25 cellular contexts compared by ENCODE assay signal in the genomic region with DNA sequence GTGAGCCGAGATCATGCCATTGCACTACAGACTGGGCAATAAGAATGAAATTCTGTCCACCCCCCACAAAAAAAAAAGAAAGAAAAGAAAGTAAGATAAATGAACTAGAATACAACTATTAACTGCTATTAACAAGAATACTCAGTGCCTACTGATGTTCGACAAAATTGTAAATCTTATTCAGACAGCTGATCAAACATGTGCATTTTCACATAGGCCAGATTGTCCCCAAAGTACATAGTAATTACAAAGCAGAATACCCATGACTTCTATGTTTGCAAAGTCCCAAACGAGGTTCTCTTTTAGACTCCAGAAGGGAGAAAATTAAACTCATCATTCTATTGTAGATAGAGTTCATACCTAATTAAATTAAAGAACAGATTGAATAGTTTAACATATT.
"Had no signal": no experiment of that assay in that cellular context is flagged by ENCODE, and none has a peak within 500 bp of the region (broad histone marks: within the 10 kb centered on the region; RNA-seq: fewer than 3 reads in every experiment).

No MANE protein-coding gene starts in this region.

- ATAC-seq: heart right ventricle; left cardiac atrium; left lung; naive thymus-derived CD4-positive, alpha-beta T cell; sciatic nerve had no signal

- DNase-seq: dermis blood vessel endothelial cell; effector memory CD4-positive, alpha-beta T cell; foreskin melanocyte; glutamatergic neuron; heart right ventricle; hippocampal formation; left cardiac atrium; left lung; mesendoderm; midbrain; naive thymus-derived CD4-positive, alpha-beta T cell; stimulated activated CD4-positive, alpha-beta T cell treated with anti-CD3 and anti-CD28 coated beads, Interleukin-12 subunit alpha, Interleukin-12 subunit beta, amount 100 ng/mL, for 4 hours; stimulated activated CD4-positive, alpha-beta T cell treated with anti-CD3 and anti-CD28 coated beads, Interleukin-1b, Interleukin-23, amount 100 ng/mL, for 48 hours; stimulated activated CD4-positive, alpha-beta T cell treated with anti-CD3 and anti-CD28 coated beads, Interleukin-4, amount 100 ng/mL, for 1 hour; stimulated activated CD8-positive, alpha-beta memory T cell treated with anti-CD3 and anti-CD28 coated beads, Interleukin-4, amount 100 ng/mL, for 48 hours; stimulated activated naive CD4-positive, alpha-beta T cell; substantia nigra; testis; tibial artery had no signal

- H3K27ac ChIP-seq: coronary artery, esophagus muscularis mucosa, heart right ventricle, left lung, neural progenitor cell, prostate gland, right atrium auricular region, testis, tibial artery had no signal
